11 cellular contexts compared by ENCODE assay signal in genomic region chr1:16641159-16641975, GRCh38. TPM values are rescaled to one million over a fixed set of nuclear protein-coding genes. Genes with fewer than 3 reads are reported as not detected.
DNase-seq lines count a peak whose midpoint lies in the region; ATAC-seq, FAIRE-seq and TF ChIP-seq lines count a peak whose summit lies in the region.
"Not testable (repeated sequence)": the region's sequence is repeated elsewhere in the genome, so short reads cannot be mapped to it uniquely, and the experiment has no call there.
"Had no signal": no experiment of that assay in that cellular context is flagged by ENCODE, and none has a peak within 500 bp of the region (broad histone marks: within the 10 kb centered on the region; RNA-seq: fewer than 3 reads in every experiment).

No MANE protein-coding gene starts in this region.

- H3K27ac Mint-ChIP-seq in CD14-positive monocyte; endodermal cell; osteocyte (ENCODE audit: unreplicated experiment); type B pancreatic cell: not testable (repeated sequence)

- not testable (repeated sequence) for ATAC-seq in K562

- not testable (repeated sequence) for TF ChIP-seq CTCF in CD14-positive monocyte (IDR thresholded peaks at IDR 0.05); HEK293 (tag by site-specific recombination; IDR thresholded peaks at IDR 0.05); OCI-LY7 (conservative IDR thresholded peaks at IDR 0.05; ENCODE audit: low read length); K562 (IDR thresholded peaks at IDR 0.05 in 2 of 3, conservative IDR thresholded peaks at IDR 0.05 in 1 of 3; ENCODE audit: insufficient read depth in 2 of 3, low read depth in 1 of 3, low read length in 3 of 3); endodermal cell (conservative IDR thresholded peaks at IDR 0.05); osteocyte (IDR thresholded peaks at IDR 0.05); type B pancreatic cell (conservative IDR thresholded peaks at IDR 0.05)

- not testable (repeated sequence) for H3K9me2 ChIP-seq in OCI-LY7 (ENCODE audit: insufficient read depth, low read length)

- peak overlapping the region; percentile 7; the same call in 1 of the 2 replicates for H3K4me2 ChIP-seq in OCI-LY7 (ENCODE audit: low read length)
- not testable (repeated sequence) for H3K4me2 ChIP-seq in K562 (ENCODE audit: insufficient read depth, low read length)

- POLR2A ChIA-PET in HEK293 (lab: Yijun Ruan, JAX) (interaction anchor here (0.6 kb wide), 1 partner anchor 36 kb away, joined by 3 read pairs; no protein-coding TSS in a partner anchor), OCI-LY7 (lab: Charles Lee) (interaction anchor here (0.7 to 1.0 kb wide), 4 partner anchors 26 to 73 kb away, joined by 3 to 4 read pairs (median 3); no protein-coding TSS in a partner anchor), K562 (lab: Yijun Ruan, JAX) (interaction anchor here (1.8 to 4.8 kb wide), 2 partner anchors 11 to 20 kb away, joined by 6 to 37 read pairs; no protein-coding TSS in a partner anchor)

- not testable (repeated sequence) for TF ChIP-seq POLR2A in K562 (conservative IDR thresholded peaks at IDR 0.05)

- CTCF ChIA-PET in HEK293 (lab: Yijun Ruan, JAX); OCI-LY7 (lab: Charles Lee; ENCODE audit: unreplicated experiment); K562 (lab: Yijun Ruan, JAX; ENCODE audit: low intra/inter-chr PET ratio): not testable (repeated sequence)

- not testable (repeated sequence) for H3K4me3 Mint-ChIP-seq in CD14-positive monocyte; endodermal cell; osteocyte (ENCODE audit: unreplicated experiment); type B pancreatic cell

- H3K9me3 ChIP-seq in HEK293 (ENCODE audit: control insufficient read depth, insufficient read depth, low read depth, low read length); OCI-LY7 (ENCODE audit: low read length); K562 (replicated peaks; ENCODE audit: control insufficient read depth, insufficient read depth, low read depth, low read length); endodermal cell (ENCODE audit: control insufficient read depth, low read length): not testable (repeated sequence)

- not testable (repeated sequence) for H3K4me3 ChIP-seq in HEK293 (ENCODE audit: low read depth, low read length); OCI-LY7 (ENCODE audit: low read depth, low read length, poor library complexity, severe bottlenecking); K562; endodermal cell (ENCODE audit: low read length)

- not testable (repeated sequence) for H3K9me1 ChIP-seq in K562 (ENCODE audit: control insufficient read depth, insufficient read depth, low read length)

- H3K27me3 ChIP-seq in K562 (ENCODE audit: control insufficient read depth in 2 of 2, insufficient read depth in 2 of 2, low read length in 2 of 2); endodermal cell (ENCODE audit: control insufficient read depth, insufficient read depth, low read length, poor library complexity, severe bottlenecking): not testable (repeated sequence)

- not testable (repeated sequence) for H3K27ac ChIP-seq in HEK293 (ENCODE audit: extremely low read depth, low read depth, low read length); OCI-LY7 (ENCODE audit: low read depth, low read length, poor library complexity, severe bottlenecking); K562 (ENCODE audit: extremely low read depth, low read depth, low read length); endodermal cell (ENCODE audit: low read depth, low read length)

- FAIRE-seq in K562 (lab: Jason Lieb, UNC), result not testable (repeated sequence)

- TF ChIP-seq EP300 in K562 (IDR thresholded peaks at IDR 0.05; ENCODE audit: low read length), result not testable (repeated sequence)

- not testable (repeated sequence) for H3K9ac ChIP-seq in K562 (ENCODE audit: insufficient read depth in 1 of 2, low read depth in 2 of 2, low read length in 2 of 2); endodermal cell (ENCODE audit: extremely low read depth, low read length, poor library complexity, severe bottlenecking)

- not testable (repeated sequence) for H4K20me1 ChIP-seq in OCI-LY7 (ENCODE audit: insufficient read depth, low read length)
- peaks cover 19% of the 10 kb centered on the region; the same call in 1 of the 2 replicates for H4K20me1 ChIP-seq in K562 (replicated peaks; ENCODE audit: control insufficient read depth, insufficient read depth, low read length)

- H3K79me2 ChIP-seq in OCI-LY7 (ENCODE audit: insufficient read depth, low read depth, low read length), result not testable (repeated sequence)
- H3K79me2 ChIP-seq in K562 (ENCODE audit: control insufficient read depth, insufficient read depth, low read length), result peaks cover 79% of the 10 kb centered on the region

- intact Hi-C loops in CD14-positive monocyte (cut with micrococcal nuclease), result loop anchor here in 1 of 2 donors (10.0 kb wide), 1 partner anchor 263 kb away; no protein-coding TSS in a partner anchor
- intact Hi-C loops in OCI-LY7 (cut with micrococcal nuclease; ENCODE audit: unreplicated experiment); K562 (cut with micrococcal nuclease): not testable (repeated sequence)

- H3K4me1 Mint-ChIP-seq in CD14-positive monocyte; endodermal cell; osteocyte (ENCODE audit: unreplicated experiment); type B pancreatic cell (ENCODE audit: unreplicated experiment): not testable (repeated sequence)

- peaks cover 0 to 16% of the 10 kb centered on the region in 2 experiments; a peak in 2 of 3 replicates for H3K36me3 ChIP-seq in HEK293 (ENCODE audit: control insufficient read depth in 2 of 2, insufficient read depth in 1 of 2, low read length in 2 of 2)
- not testable (repeated sequence) for H3K36me3 ChIP-seq in OCI-LY7 (ENCODE audit: insufficient read depth, low read length); endodermal cell (ENCODE audit: control insufficient read depth, insufficient read depth, low read length)
- H3K36me3 ChIP-seq in K562 (ENCODE audit: control insufficient read depth, insufficient read depth, low read length), result peaks cover 46% of the 10 kb centered on the region

- not testable (repeated sequence) for BruUV-seq in OCI-LY7 (replicated peaks; lab: Mats Ljungman, UMichigan); K562 (replicated peaks; lab: Mats Ljungman, UMichigan)

- in situ Hi-C loops in K562 (cut with MboI), result loop anchor here (5.0 kb wide), 2 partner anchors 74 to 106 kb away; no protein-coding TSS in a partner anchor

- TF ChIP-seq RAD21 in K562 (CRISPR knock-in tag; conservative IDR thresholded peaks at IDR 0.05 in 1 of 2, IDR thresholded peaks at IDR 0.05 in 1 of 2), result 0 out of 4 replicates have a peak, but pooled peaks of 1 of the 2 experiments have one; percentile 4

- 78% methylated on average over 8 of the region's 8 CpGs for WGBS in K562 (ENCODE audit: insufficient coverage, low coverage, missing lambda C conversion rate)
- WGBS in endodermal cell (ENCODE audit: insufficient coverage in 1 of 2, insufficient read length in 1 of 2), 2 experiments, result 93% methylated on average over 7 to 8 of the region's 8 CpGs

- not testable (repeated sequence) for H3K9me3 Mint-ChIP-seq in CD14-positive monocyte; endodermal cell; osteocyte (ENCODE audit: unreplicated experiment); type B pancreatic cell

- not testable (repeated sequence) for H3K27me3 Mint-ChIP-seq in CD14-positive monocyte (ENCODE audit: low read depth in 3 of 3); endodermal cell (ENCODE audit: insufficient read depth); osteocyte (ENCODE audit: unreplicated experiment); type B pancreatic cell

- H3K36me3 Mint-ChIP-seq in CD14-positive monocyte; endodermal cell (ENCODE audit: low read depth); osteocyte (ENCODE audit: unreplicated experiment); type B pancreatic cell: not testable (repeated sequence)

- peak; percentile 10 for DNase-seq in CD14-positive monocyte (ENCODE audit: low spot score)
- DNase-seq in OCI-LY7 (ENCODE audit: low spot score); K562 (ENCODE audit: extremely low read depth in 1 of 4, low spot score in 3 of 4): not testable (repeated sequence)
- peak; percentile 28 for DNase-seq in activated CD8-positive, alpha-beta memory T cell treated with anti-CD3 and anti-CD28 coated beads for 24 hours
- DNase-seq in endodermal cell, result peak; percentile 30
- DNase-seq in osteocyte (ENCODE audit: extremely low spot score, unreplicated experiment), result peak; percentile 77
- peak; percentile 10 for DNase-seq in type B pancreatic cell (ENCODE audit: extremely low spot score, unreplicated experiment)

- H2AFZ ChIP-seq in OCI-LY7 (ENCODE audit: low read length); K562 (ENCODE audit: low read depth, low read length): not testable (repeated sequence)

- not testable (repeated sequence) for H3K4me1 ChIP-seq in HEK293 (ENCODE audit: control insufficient read depth, insufficient read depth, low read length)
- H3K4me1 ChIP-seq in OCI-LY7 (ENCODE audit: insufficient read depth, low read length, poor library complexity, severe bottlenecking) (peaks cover 26% of the 10 kb centered on the region), K562 (replicated peaks in 1 of 2; ENCODE audit: control insufficient read depth in 2 of 2, insufficient read depth in 2 of 2, low read length in 2 of 2) (peaks cover 27 to 49% of the 10 kb centered on the region in 2 experiments), endodermal cell (ENCODE audit: control insufficient read depth, insufficient read depth, low read length) (peaks cover 11% of the 10 kb centered on the region)

RNA-seq across cellular contexts. Expression of gene RNU1-3, which starts 25.4 kb away (rescaled TPM):
- not detected for polyA plus RNA-seq in CD14-positive monocyte
- total RNA-seq in OCI-LY7 (2014; rRNA removed; shearing (Covaris generic)), result under 0.01 TPM in 2 replicates
- 1,721 and 1,968 TPM in 2 replicates for total RNA-seq in OCI-LY7 (2022)
- total RNA-seq in K562 (2011; cell fraction: chromatin; rRNA removed; ENCODE audit: low replicate concordance), result under 0.01 TPM in 2 replicates
- total RNA-seq in K562 (2011; cell fraction: nucleolus; rRNA removed), result under 0.01 and 21,200 TPM in 2 replicates
- under 0.01 and 24,158 TPM in 2 replicates for total RNA-seq in K562 (2011; cell fraction: nucleoplasm; rRNA removed)
- under 0.01 TPM in 2 replicates for total RNA-seq in K562 (2014; rRNA removed)
- 28,565 and 32,823 TPM in 2 replicates for total RNA-seq in K562 (2014; rRNA removed; fragmentation: Illumina TruSeq; extraction: Trizol)
- 20,456 and 27,045 TPM in 2 replicates for total RNA-seq in K562 (2015; rRNA removed; fragmentation: Illumina TruSeq; extraction: Trizol)
- total RNA-seq in K562 (2021), result 2,231 and 2,538 TPM in 2 replicates
- polyA plus RNA-seq in K562 (2011; rRNA removed), result 83.9 TPM in 1 of 2 replicates, not detected in the other
- under 0.01 TPM in 1 of 2 replicates, not detected in the other for polyA plus RNA-seq in K562 (2011; cell fraction: cytosol; rRNA removed)
- under 0.01 and 1,424 TPM in 2 replicates for polyA plus RNA-seq in K562 (2011; cell fraction: nucleus; rRNA removed)
- 25.1 TPM in 1 of 2 replicates, not detected in the other for polyA plus RNA-seq in K562 (2012)
- polyA plus RNA-seq in K562 (2014; fragmentation: Illumina TruSeq; extraction: Trizol), result not detected in 2 replicates
- 1 to 10 TPM in 1 of 2 experiments, not detected in 1; 3.0 TPM for polyA plus RNA-seq in K562 (2014; fragmentation: Nextera tagmentation; extraction: Ambion mirVana)
- not detected in 2 replicates for polyA plus RNA-seq in K562 (2014; rRNA removed)
- polyA minus RNA-seq in K562 (2011; rRNA and poly(A)+ RNA removed), result 10,756 and 20,531 TPM in 2 replicates
- 58,964 and 66,171 TPM in 2 replicates for polyA minus RNA-seq in K562 (2011; cell fraction: cytosol; rRNA and poly(A)+ RNA removed)
- 66,769 and 85,880 TPM in 2 replicates for polyA minus RNA-seq in K562 (2011; cell fraction: nucleus; rRNA and poly(A)+ RNA removed)
- total RNA-seq in endodermal cell, result 1,000 to 10,000 TPM; 2,483 to 3,611 TPM
- 11,872 TPM for polyA plus RNA-seq in endodermal cell (2013, experiment 1 of 2)
- 14,577 TPM for polyA plus RNA-seq in endodermal cell (2013, experiment 2 of 2)
- total RNA-seq in osteocyte, result 2,650 and 2,859 TPM in 2 replicates
- total RNA-seq in type B pancreatic cell (ENCODE audit: low replicate concordance), result 2,993 and 3,564 TPM in 2 replicates
- total RNA-seq: LHCN-M2 had no signal
- polyA plus RNA-seq: AG04450; CD4-positive, alpha-beta memory T cell had no signal

RNA-seq across cellular contexts. Expression of gene NBPF1, which starts 28.0 kb away (rescaled TPM):
- polyA plus RNA-seq in CD14-positive monocyte (1 to 10 TPM; 2.6 to 4.3 TPM), K562 (2011; rRNA removed) (36.5 and 41.3 TPM in 2 replicates), K562 (2014; fragmentation: Illumina TruSeq; extraction: Trizol) (27.6 and 35.0 TPM in 2 replicates), K562 (2014; fragmentation: Nextera tagmentation; extraction: Ambion mirVana) (1 to 10 TPM; 5.2 to 7.9 TPM), K562 (2014; rRNA removed) (24.1 and 30.7 TPM in 2 replicates)
- total RNA-seq in OCI-LY7 (2014; rRNA removed; shearing (Covaris generic)), result 9.0 and 11.0 TPM in 2 replicates
- total RNA-seq in OCI-LY7 (2022) (33.1 and 34.1 TPM in 2 replicates), K562 (2014; rRNA removed) (15.1 and 19.0 TPM in 2 replicates), K562 (2014; rRNA removed; fragmentation: Illumina TruSeq; extraction: Trizol) (20.3 and 21.2 TPM in 2 replicates), K562 (2015; rRNA removed; fragmentation: Illumina TruSeq; extraction: Trizol) (39.1 and 42.6 TPM in 2 replicates), K562 (2021) (31.4 and 33.6 TPM in 2 replicates), endodermal cell (10 to 100 TPM; 39.2 to 42.5 TPM), osteocyte (50.1 and 55.6 TPM in 2 replicates), type B pancreatic cell (ENCODE audit: low replicate concordance) (39.1 and 97.5 TPM in 2 replicates)
- 56.6 and 102 TPM in 2 replicates for total RNA-seq in K562 (2011; cell fraction: chromatin; rRNA removed; ENCODE audit: low replicate concordance)
- 36.9 and 44.1 TPM in 2 replicates for total RNA-seq in K562 (2011; cell fraction: nucleolus; rRNA removed)
- 89.4 and 146 TPM in 2 replicates for total RNA-seq in K562 (2011; cell fraction: nucleoplasm; rRNA removed)
- 15.1 and 32.8 TPM in 2 replicates for polyA plus RNA-seq in K562 (2011; cell fraction: cytosol; rRNA removed)
- 56.8 and 69.1 TPM in 2 replicates for polyA plus RNA-seq in K562 (2011; cell fraction: nucleus; rRNA removed)
- polyA plus RNA-seq in K562 (2012), result 32.4 and 33.6 TPM in 2 replicates
- 28.5 and 39.5 TPM in 2 replicates for polyA minus RNA-seq in K562 (2011; rRNA and poly(A)+ RNA removed)
- 10.4 and 15.7 TPM in 2 replicates for polyA minus RNA-seq in K562 (2011; cell fraction: cytosol; rRNA and poly(A)+ RNA removed)
- 39.3 and 69.2 TPM in 2 replicates for polyA minus RNA-seq in K562 (2011; cell fraction: nucleus; rRNA and poly(A)+ RNA removed)
- polyA plus RNA-seq in endodermal cell (2013, experiment 1 of 2), result 37.2 TPM
- polyA plus RNA-seq in endodermal cell (2013, experiment 2 of 2), result 29.5 TPM
